ENCODE assay signal across 24 cellular contexts in the genomic region with DNA sequence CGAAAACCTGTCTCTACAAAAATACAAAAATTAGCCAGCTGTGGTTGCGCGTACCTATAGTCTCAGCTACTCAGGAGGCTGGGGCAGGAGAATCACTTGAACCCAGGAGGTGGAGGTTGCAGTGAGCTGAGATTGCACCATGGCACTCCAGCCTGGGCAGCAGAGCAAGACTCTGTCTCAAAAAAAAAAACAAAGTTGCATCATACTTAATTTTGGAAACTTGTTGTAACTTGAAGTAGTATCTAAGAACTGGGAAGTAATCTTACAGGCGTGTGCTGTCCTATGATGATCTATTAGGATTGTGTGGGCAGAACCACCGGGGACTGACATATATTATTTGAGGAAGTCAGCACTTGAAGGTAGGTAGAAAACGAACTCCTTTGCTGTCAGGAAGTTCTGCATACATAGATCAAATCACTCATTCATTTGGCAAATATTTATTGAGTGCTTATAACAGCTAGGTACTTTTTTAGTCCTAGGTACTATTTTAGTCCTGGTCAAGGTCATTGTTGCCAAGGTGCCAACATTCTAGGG.
"Had no signal": no experiment of that assay in that cellular context is flagged by ENCODE, and none has a peak within 500 bp of the region (broad histone marks: within the 10 kb centered on the region; RNA-seq: fewer than 3 reads in every experiment).

No MANE protein-coding gene starts in this region.

- H3K4me3 Mint-ChIP-seq: memory B cell; mesothelial cell of epicardium; natural killer cell; neural crest cell; stimulated activated memory B cell treated with anti-CD40 and anti-IgM and Interleukin-4, amounts not matched to agents 10 μg/mL and 1 μg/mL and 100 μg/mL, for 72 hours; stimulated activated naive CD8-positive, alpha-beta T cell treated with anti-CD3 and anti-CD28 coated beads, Interleukin-15, Interleukin-2, amounts not matched to agents 100 ng/mL and 50 ng/mL, for 24 hours had no signal

- DNase-seq: effector CD8-positive, alpha-beta T cell; foreskin melanocyte; head of caudate nucleus; kidney; left cardiac atrium; left ventricle myocardium inferior; lower lobe of right lung; natural killer cell; psoas muscle; retina; spleen; stimulated activated CD4-positive, alpha-beta T cell treated with anti-CD3 and anti-CD28 coated beads, Interleukin-15, amount 100 ng/mL, for 24 hours; stimulated activated CD4-positive, alpha-beta T cell treated with anti-CD3 and anti-CD28 coated beads, Interleukin-1b, Interleukin-23, amount 100 ng/mL, for 48 hours; stimulated activated CD4-positive, alpha-beta T cell treated with anti-CD3 and anti-CD28 coated beads, Interleukin-4, amount 100 ng/mL, for 24 hours; tibial artery; upper lobe of left lung had no signal

- H3K4me2 ChIP-seq: hepatocyte had no signal

- H3K9me3 ChIP-seq: lower lobe of right lung, psoas muscle, upper lobe of left lung, vagina had no signal

- H3K36me3 ChIP-seq: left ventricle myocardium inferior, lower lobe of right lung, spleen, tibial artery, upper lobe of left lung, vagina had no signal

- H3K27ac ChIP-seq: hepatocyte, left ventricle myocardium inferior, lower lobe of right lung, psoas muscle, spleen, tibial artery, upper lobe of left lung, vagina had no signal

- FAIRE-seq: kidney had no signal

- H3K27me3 Mint-ChIP-seq: stimulated activated memory B cell treated with anti-CD40 and anti-IgM and Interleukin-4, amounts not matched to agents 10 μg/mL and 1 μg/mL and 100 μg/mL, for 72 hours; stimulated activated naive CD8-positive, alpha-beta T cell treated with anti-CD3 and anti-CD28 coated beads, Interleukin-15, Interleukin-2, amounts not matched to agents 100 ng/mL and 50 ng/mL, for 24 hours had no signal

- H3K9me3 Mint-ChIP-seq: natural killer cell; neural crest cell; stimulated activated naive CD8-positive, alpha-beta T cell treated with anti-CD3 and anti-CD28 coated beads, Interleukin-15, Interleukin-2, amounts not matched to agents 100 ng/mL and 50 ng/mL, for 24 hours had no signal

- ATAC-seq: left cardiac atrium; lower lobe of right lung; natural killer cell; psoas muscle; sciatic nerve; stimulated activated memory B cell treated with anti-CD40 and anti-IgM and Interleukin-4, amounts not matched to agents 10 μg/mL and 1 μg/mL and 100 μg/mL, for 72 hours had no signal

- H3K4me1 ChIP-seq: psoas muscle, tibial artery, vagina had no signal

- H3K79me2 ChIP-seq: hepatocyte had no signal

- H3K36me3 Mint-ChIP-seq: natural killer cell had no signal

- H3K4me3 ChIP-seq: hepatocyte, left ventricle myocardium inferior, lower lobe of right lung, psoas muscle, spleen, tibial artery, upper lobe of left lung, vagina had no signal

- H3K27me3 ChIP-seq: hepatocyte, spleen, tibial artery, upper lobe of left lung, vagina had no signal

- H3K4me1 Mint-ChIP-seq: memory B cell; natural killer cell; stimulated activated memory B cell treated with anti-CD40 and anti-IgM and Interleukin-4, amounts not matched to agents 10 μg/mL and 1 μg/mL and 100 μg/mL, for 72 hours had no signal

- H2AFZ ChIP-seq: hepatocyte had no signal

- H3K27ac Mint-ChIP-seq: memory B cell; mesothelial cell of epicardium; natural killer cell; stimulated activated memory B cell treated with anti-CD40 and anti-IgM and Interleukin-4, amounts not matched to agents 10 μg/mL and 1 μg/mL and 100 μg/mL, for 72 hours; stimulated activated naive CD8-positive, alpha-beta T cell treated with anti-CD3 and anti-CD28 coated beads, Interleukin-15, Interleukin-2, amounts not matched to agents 100 ng/mL and 50 ng/mL, for 24 hours had no signal
